ENCODE assay signal across 20 cellular contexts in genomic region chr6:78947962-78948361, GRCh38.
DNase-seq lines count a peak whose midpoint lies in the region; ATAC-seq and TF ChIP-seq lines count a peak whose summit lies in the region.
"Had no signal": no experiment of that assay in that cellular context is flagged by ENCODE, and none has a peak within 500 bp of the region (broad histone marks: within the 10 kb centered on the region; RNA-seq: fewer than 3 reads in every experiment).

No MANE protein-coding gene starts in this region.

- no peak overlapping the region for H2BK12ac ChIP-seq in mesenchymal stem cell (ENCODE audit: low read length in 2 of 2)

- no peak overlapping the region for H3K23ac ChIP-seq in mesenchymal stem cell (ENCODE audit: low read length in 2 of 2)

- no TSS peak for BruUV-seq in PC-3 (replicated peaks; lab: Mats Ljungman, UMichigan)

- no peaks in the 10 kb centered on the region for H3K27me3 Mint-ChIP-seq in endothelial cell (ENCODE audit: unreplicated experiment)
- H3K27me3 Mint-ChIP-seq: activated CD8-positive, alpha-beta memory T cell treated with anti-CD3 and anti-CD28 coated beads, Interleukin-2, amount 10 ng/mL, durations not matched to agents 7 days and 5 days; natural killer cell treated with Interleukin-12 subunit alpha and Interleukin-12 subunit beta and Interleukin-15 and Interleukin-18, amount 100 ng/mL, for 72 hours had no signal

- H3K4me3 Mint-ChIP-seq in endothelial cell (ENCODE audit: unreplicated experiment): peak overlapping the region; percentile 79
- H3K4me3 Mint-ChIP-seq: activated CD8-positive, alpha-beta memory T cell treated with anti-CD3 and anti-CD28 coated beads, Interleukin-2, amount 10 ng/mL, durations not matched to agents 7 days and 5 days; natural killer cell treated with Interleukin-12 subunit alpha and Interleukin-12 subunit beta and Interleukin-15 and Interleukin-18, amount 100 ng/mL, for 72 hours had no signal

- no peak overlapping the region for H3K18ac ChIP-seq in mesenchymal stem cell (ENCODE audit: low read depth in 1 of 2, low read length in 2 of 2)

- no peaks in the 10 kb centered on the region for H3K4me1 ChIP-seq in PC-3 (ENCODE audit: insufficient read depth, low read length)
- H3K4me1 ChIP-seq in mesenchymal stem cell (ENCODE audit: control insufficient read depth, insufficient read depth, low read depth, low read length): peaks cover 2% of the 10 kb centered on the region
- H3K4me1 ChIP-seq in psoas muscle: no peaks in the 10 kb centered on the region
- H3K4me1 ChIP-seq: vagina had no signal

- H3K4me3 ChIP-seq in PC-3 (ENCODE audit: low read length): no peak overlapping the region
- H3K4me3 ChIP-seq in mesenchymal stem cell (ENCODE audit: insufficient read depth in 1 of 2, low read depth in 1 of 2, low read length in 2 of 2): no peak overlapping the region
- H3K4me3 ChIP-seq in psoas muscle: no peak overlapping the region
- H3K4me3 ChIP-seq: lung, SJCRH30, vagina had no signal

- no peak overlapping the region for H3K4me2 ChIP-seq in PC-3 (ENCODE audit: low read length)
- H3K4me2 ChIP-seq in mesenchymal stem cell (ENCODE audit: low read length, poor library complexity, severe bottlenecking): no peak overlapping the region

- peaks cover 13% of the 10 kb centered on the region for H3K79me1 ChIP-seq in mesenchymal stem cell (replicated peaks; ENCODE audit: low read length, poor library complexity, severe bottlenecking)

- no peak overlapping the region for H4K91ac ChIP-seq in mesenchymal stem cell (ENCODE audit: low read length)

- H3K9ac ChIP-seq in PC-3 (ENCODE audit: low read length) (no peak overlapping the region), mesenchymal stem cell (ENCODE audit: low read length) (no peak overlapping the region)

- TF ChIP-seq CTCF in PC-3 (conservative IDR thresholded peaks at IDR 0.05; ENCODE audit: low read depth, low read length): no peak
- TF ChIP-seq CTCF in endothelial cell (IDR thresholded peaks at IDR 0.05; ENCODE audit: unreplicated experiment): no peak
- no peak for TF ChIP-seq CTCF in psoas muscle (IDR thresholded peaks at IDR 0.05)

- DNase-seq in AG08396 (ENCODE audit: low spot score) (peak; percentile 2), PC-3 (peak; percentile 49), endothelial cell (ENCODE audit: low spot score) (no peak), mesenchymal stem cell (peak; percentile 15), NCI-H524 (lab: John Stamatoyannopoulos, UW) (no peak), psoas muscle (no peak)
- no peak for DNase-seq in activated CD4-positive, alpha-beta T cell treated with anti-CD3 and anti-CD28 coated beads for 4 hours
- no peak for DNase-seq in activated naive CD4-positive, alpha-beta T cell treated with anti-CD3 and anti-CD28 coated beads, Interleukin-2, amount 50 U/mL, for 72 hours (ENCODE audit: low spot score in 2 of 2)
- DNase-seq: activated CD4-positive, CD25-positive, alpha-beta regulatory T cell treated with anti-CD3 and anti-CD28 coated beads, Interleukin-2, amount 50 U/mL, for 72 hours; activated CD8-positive, alpha-beta memory T cell treated with anti-CD3 and anti-CD28 coated beads, Interleukin-2, amount 10 ng/mL, durations not matched to agents 7 days and 5 days; activated effector memory CD4-positive, alpha-beta T cell treated with Interleukin-2 at 50 U/mL for 16 hours; aorta; NCI-H2029 treated with DMSO at 0.1 percent for 48 hours; NCI-H526; T-helper 9 cell had no signal

- peaks cover 14% of the 10 kb centered on the region for H3K9me3 Mint-ChIP-seq in endothelial cell (ENCODE audit: unreplicated experiment)
- H3K9me3 Mint-ChIP-seq in activated naive CD4-positive, alpha-beta T cell treated with anti-CD3 and anti-CD28 coated beads, Interleukin-2, amount 50 U/mL, for 72 hours: peaks cover 4 to 16% of the 10 kb centered on the region in 2 donors

- H2BK15ac ChIP-seq in mesenchymal stem cell (ENCODE audit: low read depth, poor library complexity, severe bottlenecking): no peak overlapping the region

- H4K8ac ChIP-seq in mesenchymal stem cell (ENCODE audit: low read length): no peak overlapping the region

- H3K36me3 Mint-ChIP-seq in endothelial cell (ENCODE audit: low read depth, unreplicated experiment): peaks cover 84% of the 10 kb centered on the region
- peaks cover 42 to 79% of the 10 kb centered on the region in 2 donors for H3K36me3 Mint-ChIP-seq in activated naive CD4-positive, alpha-beta T cell treated with anti-CD3 and anti-CD28 coated beads, Interleukin-2, amount 50 U/mL, for 72 hours

- H3K27ac Mint-ChIP-seq in endothelial cell (ENCODE audit: unreplicated experiment): no peak overlapping the region
- peak overlapping the region in 1 of 2 donors; percentile 40 for H3K27ac Mint-ChIP-seq in activated naive CD4-positive, alpha-beta T cell treated with anti-CD3 and anti-CD28 coated beads, Interleukin-2, amount 50 U/mL, for 72 hours
- H3K27ac Mint-ChIP-seq: activated CD8-positive, alpha-beta memory T cell treated with anti-CD3 and anti-CD28 coated beads, Interleukin-2, amount 10 ng/mL, durations not matched to agents 7 days and 5 days; natural killer cell treated with Interleukin-12 subunit alpha and Interleukin-12 subunit beta and Interleukin-15 and Interleukin-18, amount 100 ng/mL, for 72 hours had no signal

- no peak overlapping the region for H3K14ac ChIP-seq in mesenchymal stem cell (ENCODE audit: low read length in 2 of 2)

- intact Hi-C loops in PC-3 (cut with micrococcal nuclease) (no loop called here), psoas muscle (cut with DNase I) (loop anchor here (5.0 to 10.0 kb wide), 3 partner anchors 39 to 117 kb away; no protein-coding TSS in a partner anchor)

- H3K4me1 Mint-ChIP-seq in endothelial cell (ENCODE audit: unreplicated experiment): peaks cover 9% of the 10 kb centered on the region
- H3K4me1 Mint-ChIP-seq: activated CD8-positive, alpha-beta memory T cell treated with anti-CD3 and anti-CD28 coated beads, Interleukin-2, amount 10 ng/mL, durations not matched to agents 7 days and 5 days had no signal

- H2AFZ ChIP-seq in PC-3 (ENCODE audit: low read length) (no peak overlapping the region), mesenchymal stem cell (ENCODE audit: low read depth, low read length) (no peak overlapping the region)

- H3F3A ChIP-seq in PC-3 (ENCODE audit: low read length, unreplicated experiment): no peaks in the 10 kb centered on the region

- CTCF ChIA-PET in PC-3 (lab: Charles Lee): no interaction called here

- H3K79me2 ChIP-seq in PC-3 (ENCODE audit: low read length): no peaks in the 10 kb centered on the region

- no peaks in the 10 kb centered on the region for H3K27me3 ChIP-seq in PC-3 (ENCODE audit: low read length)
- no peaks in the 10 kb centered on the region for H3K27me3 ChIP-seq in mesenchymal stem cell (ENCODE audit: control insufficient read depth in 1 of 2, insufficient read depth in 1 of 2, low read length in 2 of 2)
- no peaks in the 10 kb centered on the region for H3K27me3 ChIP-seq in psoas muscle (ENCODE audit: insufficient read depth in 3 of 3, low read length in 2 of 3)
- H3K27me3 ChIP-seq: SJCRH30, vagina had no signal

- no peaks in the 10 kb centered on the region for H3K9me2 ChIP-seq in PC-3 (replicated peaks; ENCODE audit: low read length)

- H3K27ac ChIP-seq in PC-3 (ENCODE audit: low read length) (no peak overlapping the region), mesenchymal stem cell (ENCODE audit: low read length, poor library complexity, severe bottlenecking) (no peak overlapping the region), psoas muscle (no peak overlapping the region)
- H3K27ac ChIP-seq: SJCRH30, vagina had no signal

- H2BK120ac ChIP-seq in mesenchymal stem cell (ENCODE audit: low read depth, low read length): no peak overlapping the region

- no peaks in the 10 kb centered on the region for H4K20me1 ChIP-seq in PC-3 (ENCODE audit: low read length)

- POLR2A ChIA-PET in PC-3 (lab: Charles Lee; ENCODE audit: unreplicated experiment): no interaction called here

- no peak overlapping the region for H2BK5ac ChIP-seq in mesenchymal stem cell (ENCODE audit: low read depth, low read length, poor library complexity, severe bottlenecking)

- H3K9me3 ChIP-seq in PC-3 (ENCODE audit: low read length) (no peaks in the 10 kb centered on the region), mesenchymal stem cell (ENCODE audit: control insufficient read depth, low read length) (peaks cover 19% of the 10 kb centered on the region), psoas muscle (peaks cover 13% of the 10 kb centered on the region)
- H3K9me3 ChIP-seq: SJCRH30 had no signal

- no CpG with 5 or more reads among the region's 2 CpGs for WGBS in mesenchymal stem cell
- WGBS in psoas muscle, 3 donors: 97 to 98% (median 97%) methylated on average over 2 of the region's 2 CpGs

- ATAC-seq in PC-3: peak; percentile 35
- no peak for ATAC-seq in psoas muscle
- ATAC-seq in activated naive CD4-positive, alpha-beta T cell treated with anti-CD3 and anti-CD28 coated beads, Interleukin-2, amount 50 U/mL, for 72 hours: no peak
- ATAC-seq: activated CD8-positive, alpha-beta memory T cell treated with anti-CD3 and anti-CD28 coated beads, Interleukin-2, amount 10 ng/mL, durations not matched to agents 7 days and 5 days; HepG2; natural killer cell treated with Interleukin-12 subunit alpha and Interleukin-12 subunit beta and Interleukin-15 and Interleukin-18, amount 100 ng/mL, for 72 hours had no signal

- no peak overlapping the region for H3K4ac ChIP-seq in mesenchymal stem cell (ENCODE audit: low read depth in 1 of 2, low read length in 2 of 2)

- no peak overlapping the region for H2AK5ac ChIP-seq in mesenchymal stem cell (ENCODE audit: low read length, severe bottlenecking)

- H3K36me3 ChIP-seq in PC-3 (ENCODE audit: low read depth, low read length) (peaks cover 63% of the 10 kb centered on the region), mesenchymal stem cell (ENCODE audit: control insufficient read depth in 1 of 2, insufficient read depth in 2 of 2, low read depth in 1 of 2, low read length in 2 of 2) (peaks cover 19 to 96% of the 10 kb centered on the region in 2 experiments), psoas muscle (ENCODE audit: insufficient read depth in 1 of 2, low read depth in 1 of 2) (peaks cover 5 to 100% of the 10 kb centered on the region in 2 donors)

Comparison
In these comparisons a context has a peak if more than half of its experiments do, and no peak if none do; other contexts are left out.
1. DNase-seq: peak in AG08396 (single experiment), PC-3 (single experiment) and mesenchymal stem cell (single experiment); none in endothelial cell (single experiment), NCI-H524 (0 of 2), psoas muscle (0 of 2), activated CD4-positive, alpha-beta T cell treated with anti-CD3 and anti-CD28 coated beads for 4 hours (0 of 2) and activated naive CD4-positive, alpha-beta T cell treated with anti-CD3 and anti-CD28 coated beads, Interleukin-2, amount 50 U/mL, for 72 hours (0 of 2).